In genomic region chr14:37122288-37122687, GRCh38 we compare ENCODE assay signal across 1 cellular context.
TF ChIP-seq lines count a peak whose summit lies in the region.

No MANE protein-coding gene starts in this region.

TF ChIP-seq in endothelial cell of umbilical vein, 7 proteins besides CTCF, POLR2A, EP300 and RAD21:
- TF ChIP-seq MAX (IDR thresholded peaks at IDR 0.05; ENCODE audit: insufficient read depth, insufficient read length) (no peak), JUN (IDR thresholded peaks at IDR 0.05; ENCODE audit: borderline replicate concordance, insufficient read depth, insufficient read length, low read depth) (peak; percentile 65), POLR2AphosphoS5 (IDR thresholded peaks at IDR 0.05; ENCODE audit: insufficient read depth, low read depth, low read length) (no peak), FOS (IDR thresholded peaks at IDR 0.05; ENCODE audit: borderline replicate concordance, insufficient read depth, low read length) (peak; percentile 72), EZH2 (IDR thresholded peaks at IDR 0.05; ENCODE audit: borderline replicate concordance, low read depth, low read length, severe bottlenecking) (no peak), MYC (IDR thresholded peaks at IDR 0.05; ENCODE audit: low read depth, low read length) (no peak), GATA2 (IDR thresholded peaks at IDR 0.05; ENCODE audit: insufficient read depth, insufficient read length, low read depth, low read length) (no peak)
